In genomic region chr15:37102315-37103021, GRCh38 we compare ENCODE assay signal across 8 cellular contexts. TPM values are rescaled to one million over a fixed set of nuclear protein-coding genes. Genes with fewer than 3 reads are reported as not detected.
A peak's percentile ranks its signal among the peaks of the same experiment; 100 is the strongest.
DNase-seq lines count a peak whose midpoint lies in the region; ATAC-seq and TF ChIP-seq lines count a peak whose summit lies in the region.

No MANE protein-coding gene starts in this region.

- peak overlapping the region; percentile 93 for H3K4me3 ChIP-seq in coronary artery

- H3K27ac Mint-ChIP-seq in neural crest cell (ENCODE audit: unreplicated experiment) = peak overlapping the region; percentile 44

- peak overlapping the region; percentile 90 to 98 for H3K27ac ChIP-seq in coronary artery

- H3K9me3 Mint-ChIP-seq in neural crest cell = no peaks in the 10 kb centered on the region

- peak; percentile 20 for DNase-seq in DMS53 treated with DMSO at 0.1 percent for 48 hours (lab: John Stamatoyannopoulos, UW; ENCODE audit: unreplicated experiment)
- DNase-seq in NCI-H146 treated with DMSO at 0.1 percent for 48 hours (lab: John Stamatoyannopoulos, UW; ENCODE audit: unreplicated experiment) = peak; percentile 39
- no peak for DNase-seq in coronary artery (ENCODE audit: low spot score)
- DNase-seq in neural crest cell (ENCODE audit: low read depth, low spot score) = no peak
- DNase-seq in NK-92 (lab: John Stamatoyannopoulos, UW; ENCODE audit: unreplicated experiment) = no peak
- DNase-seq in NCI-H1105 treated with DMSO at 0.1 percent for 48 hours (lab: John Stamatoyannopoulos, UW) = no peak
- DNase-seq in NCI-H1092 treated with DMSO at 0.1 percent for 48 hours (lab: John Stamatoyannopoulos, UW) = no peak

- H3K4me1 Mint-ChIP-seq in neural crest cell = peaks cover 56% of the 10 kb centered on the region

- peaks cover 95% of the 10 kb centered on the region for H3K27me3 Mint-ChIP-seq in neural crest cell (ENCODE audit: low read depth)

- H3K36me3 Mint-ChIP-seq in neural crest cell (ENCODE audit: low read depth) = peaks cover 3% of the 10 kb centered on the region

- peak overlapping the region; percentile 99 for H3K4me3 Mint-ChIP-seq in neural crest cell

- no peak for ATAC-seq in HG03460 (IDR thresholded peaks at IDR 0.05; ENCODE audit: unreplicated experiment)

- TF ChIP-seq CTCF in coronary artery (IDR thresholded peaks at IDR 0.05) = no peak
- no peak for TF ChIP-seq CTCF in neural crest cell (conservative IDR thresholded peaks at IDR 0.05)

RNA-seq across cellular contexts. Expression of gene MEIS2, which starts 2.1 kb away (rescaled TPM):
- total RNA-seq in neural crest cell = 58.5 and 59.5 TPM in 2 replicates

Comparison
In these comparisons a context has a peak if more than half of its experiments do, and no peak if none do; other contexts are left out.
1. DNase-seq: peak in DMS53 treated with DMSO at 0.1 percent for 48 hours (single experiment) and NCI-H146 treated with DMSO at 0.1 percent for 48 hours (single experiment); none in coronary artery (single experiment), neural crest cell (single experiment), NK-92 (single experiment), NCI-H1105 treated with DMSO at 0.1 percent for 48 hours (single experiment) and NCI-H1092 treated with DMSO at 0.1 percent for 48 hours (single experiment).